6 cellular contexts compared by ENCODE assay signal in genomic region chr9:137579259-137579604, GRCh38.
DNase-seq lines count a peak whose midpoint lies in the region; ATAC-seq and TF ChIP-seq lines count a peak whose summit lies in the region.

No MANE protein-coding gene starts in this region.

- H3K9me3 Mint-ChIP-seq in T-helper 1 cell treated with Interleukin-12 subunit alpha and Interleukin-12 subunit beta and Interleukin-4 antibody, amounts not matched to agents 30 μg/mL and 1 μg/mL, for 36 hours = no peaks in the 10 kb centered on the region

- peaks cover 22% of the 10 kb centered on the region for H3K36me3 Mint-ChIP-seq in T-helper 1 cell treated with Interleukin-12 subunit alpha and Interleukin-12 subunit beta and Interleukin-4 antibody, amounts not matched to agents 30 μg/mL and 1 μg/mL, for 36 hours (ENCODE audit: low read depth)

- H3K4me3 Mint-ChIP-seq in T-helper 1 cell treated with Interleukin-12 subunit alpha and Interleukin-12 subunit beta and Interleukin-4 antibody, amounts not matched to agents 30 μg/mL and 1 μg/mL, for 36 hours = peak overlapping the region; percentile 78

- H3K27me3 Mint-ChIP-seq in T-helper 1 cell treated with Interleukin-12 subunit alpha and Interleukin-12 subunit beta and Interleukin-4 antibody, amounts not matched to agents 30 μg/mL and 1 μg/mL, for 36 hours (ENCODE audit: low read depth) = no peaks in the 10 kb centered on the region

- ATAC-seq in HG03520 (IDR thresholded peaks at IDR 0.05; ENCODE audit: unreplicated experiment) = no peak

- peaks cover 27% of the 10 kb centered on the region for H3K4me1 Mint-ChIP-seq in T-helper 1 cell treated with Interleukin-12 subunit alpha and Interleukin-12 subunit beta and Interleukin-4 antibody, amounts not matched to agents 30 μg/mL and 1 μg/mL, for 36 hours (ENCODE audit: low read depth)

- no peak for DNase-seq in T-helper 1 cell
- no peak for DNase-seq in fibroblast of mammary gland (ENCODE audit: low read depth)
- peak in 1 of 49 donors; percentile 58 for DNase-seq in substantia nigra (lab: John Stamatoyannopoulos, UW)
- no peak for DNase-seq in amniotic stem cell (lab: John Stamatoyannopoulos, UW)

- peak overlapping the region; percentile 60 for H3K27ac ChIP-seq in substantia nigra (ENCODE audit: low read depth, low read length, poor library complexity, severe bottlenecking)

- no peak for TF ChIP-seq CTCF in fibroblast of mammary gland (conservative IDR thresholded peaks at IDR 0.05; ENCODE audit: control insufficient read depth, insufficient read depth, low read depth, low read length)

- peak overlapping the region; percentile 26 for H3K27ac Mint-ChIP-seq in T-helper 1 cell treated with Interleukin-12 subunit alpha and Interleukin-12 subunit beta and Interleukin-4 antibody, amounts not matched to agents 30 μg/mL and 1 μg/mL, for 36 hours

- peak overlapping the region; percentile 50 for H3K4me3 ChIP-seq in fibroblast of mammary gland (ENCODE audit: control insufficient read depth, low read depth, low read length)
